ENCODE assay signal across 1 cellular context in genomic region chr2:27072950-27073349, GRCh38.
TF ChIP-seq lines count a peak whose summit lies in the region.

No MANE protein-coding gene starts in this region.

TF ChIP-seq in K562, 482 proteins besides CTCF, POLR2A, EP300 and RAD21:
- TF ChIP-seq MYC (IDR thresholded peaks at IDR 0.05; ENCODE audit: low read depth, low read length) (no peak), MYC (CRISPR knock-in tag; IDR thresholded peaks at IDR 0.05; ENCODE audit: borderline replicate concordance, low read depth) (no peak), SREBF1 (IDR thresholded peaks at IDR 0.05; ENCODE audit: borderline replicate concordance, low read depth, low read length) (no peak), HSF4 (CRISPR knock-in tag; IDR thresholded peaks at IDR 0.05; ENCODE audit: borderline replicate concordance) (no peak), SIX5 (IDR thresholded peaks at IDR 0.05; ENCODE audit: borderline replicate concordance in 1 of 2, insufficient read depth in 1 of 2, low read depth in 1 of 2, low read length in 2 of 2) (no peak), TCF15 (CRISPR knock-in tag; IDR thresholded peaks at IDR 0.05) (no peak), DLX4 (CRISPR knock-in tag; IDR thresholded peaks at IDR 0.05) (no peak), RBM39 (optimal IDR thresholded peaks at IDR 0.05; ENCODE audit: low read depth, low read length) (no peak), ZNF224 (CRISPR knock-in tag; IDR thresholded peaks at IDR 0.05) (no peak), ZNF318 (IDR thresholded peaks at IDR 0.05; ENCODE audit: borderline replicate concordance in 1 of 2, low read depth in 1 of 2) (no peak)
- TF ChIP-seq, protein P1, sequence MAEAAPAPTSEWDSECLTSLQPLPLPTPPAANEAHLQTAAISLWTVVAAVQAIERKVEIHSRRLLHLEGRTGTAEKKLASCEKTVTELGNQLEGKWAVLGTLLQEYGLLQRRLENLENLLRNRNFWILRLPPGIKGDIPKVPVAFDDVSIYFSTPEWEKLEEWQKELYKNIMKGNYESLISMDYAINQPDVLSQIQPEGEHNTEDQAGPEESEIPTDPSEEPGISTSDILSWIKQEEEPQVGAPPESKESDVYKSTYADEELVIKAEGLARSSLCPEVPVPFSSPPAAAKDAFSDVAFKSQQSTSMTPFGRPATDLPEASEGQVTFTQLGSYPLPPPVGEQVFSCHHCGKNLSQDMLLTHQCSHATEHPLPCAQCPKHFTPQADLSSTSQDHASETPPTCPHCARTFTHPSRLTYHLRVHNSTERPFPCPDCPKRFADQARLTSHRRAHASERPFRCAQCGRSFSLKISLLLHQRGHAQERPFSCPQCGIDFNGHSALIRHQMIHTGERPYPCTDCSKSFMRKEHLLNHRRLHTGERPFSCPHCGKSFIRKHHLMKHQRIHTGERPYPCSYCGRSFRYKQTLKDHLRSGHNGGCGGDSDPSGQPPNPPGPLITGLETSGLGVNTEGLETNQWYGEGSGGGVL (CRISPR knock-in tag; IDR thresholded peaks at IDR 0.05) = no peak
- TF ChIP-seq, protein P2, sequence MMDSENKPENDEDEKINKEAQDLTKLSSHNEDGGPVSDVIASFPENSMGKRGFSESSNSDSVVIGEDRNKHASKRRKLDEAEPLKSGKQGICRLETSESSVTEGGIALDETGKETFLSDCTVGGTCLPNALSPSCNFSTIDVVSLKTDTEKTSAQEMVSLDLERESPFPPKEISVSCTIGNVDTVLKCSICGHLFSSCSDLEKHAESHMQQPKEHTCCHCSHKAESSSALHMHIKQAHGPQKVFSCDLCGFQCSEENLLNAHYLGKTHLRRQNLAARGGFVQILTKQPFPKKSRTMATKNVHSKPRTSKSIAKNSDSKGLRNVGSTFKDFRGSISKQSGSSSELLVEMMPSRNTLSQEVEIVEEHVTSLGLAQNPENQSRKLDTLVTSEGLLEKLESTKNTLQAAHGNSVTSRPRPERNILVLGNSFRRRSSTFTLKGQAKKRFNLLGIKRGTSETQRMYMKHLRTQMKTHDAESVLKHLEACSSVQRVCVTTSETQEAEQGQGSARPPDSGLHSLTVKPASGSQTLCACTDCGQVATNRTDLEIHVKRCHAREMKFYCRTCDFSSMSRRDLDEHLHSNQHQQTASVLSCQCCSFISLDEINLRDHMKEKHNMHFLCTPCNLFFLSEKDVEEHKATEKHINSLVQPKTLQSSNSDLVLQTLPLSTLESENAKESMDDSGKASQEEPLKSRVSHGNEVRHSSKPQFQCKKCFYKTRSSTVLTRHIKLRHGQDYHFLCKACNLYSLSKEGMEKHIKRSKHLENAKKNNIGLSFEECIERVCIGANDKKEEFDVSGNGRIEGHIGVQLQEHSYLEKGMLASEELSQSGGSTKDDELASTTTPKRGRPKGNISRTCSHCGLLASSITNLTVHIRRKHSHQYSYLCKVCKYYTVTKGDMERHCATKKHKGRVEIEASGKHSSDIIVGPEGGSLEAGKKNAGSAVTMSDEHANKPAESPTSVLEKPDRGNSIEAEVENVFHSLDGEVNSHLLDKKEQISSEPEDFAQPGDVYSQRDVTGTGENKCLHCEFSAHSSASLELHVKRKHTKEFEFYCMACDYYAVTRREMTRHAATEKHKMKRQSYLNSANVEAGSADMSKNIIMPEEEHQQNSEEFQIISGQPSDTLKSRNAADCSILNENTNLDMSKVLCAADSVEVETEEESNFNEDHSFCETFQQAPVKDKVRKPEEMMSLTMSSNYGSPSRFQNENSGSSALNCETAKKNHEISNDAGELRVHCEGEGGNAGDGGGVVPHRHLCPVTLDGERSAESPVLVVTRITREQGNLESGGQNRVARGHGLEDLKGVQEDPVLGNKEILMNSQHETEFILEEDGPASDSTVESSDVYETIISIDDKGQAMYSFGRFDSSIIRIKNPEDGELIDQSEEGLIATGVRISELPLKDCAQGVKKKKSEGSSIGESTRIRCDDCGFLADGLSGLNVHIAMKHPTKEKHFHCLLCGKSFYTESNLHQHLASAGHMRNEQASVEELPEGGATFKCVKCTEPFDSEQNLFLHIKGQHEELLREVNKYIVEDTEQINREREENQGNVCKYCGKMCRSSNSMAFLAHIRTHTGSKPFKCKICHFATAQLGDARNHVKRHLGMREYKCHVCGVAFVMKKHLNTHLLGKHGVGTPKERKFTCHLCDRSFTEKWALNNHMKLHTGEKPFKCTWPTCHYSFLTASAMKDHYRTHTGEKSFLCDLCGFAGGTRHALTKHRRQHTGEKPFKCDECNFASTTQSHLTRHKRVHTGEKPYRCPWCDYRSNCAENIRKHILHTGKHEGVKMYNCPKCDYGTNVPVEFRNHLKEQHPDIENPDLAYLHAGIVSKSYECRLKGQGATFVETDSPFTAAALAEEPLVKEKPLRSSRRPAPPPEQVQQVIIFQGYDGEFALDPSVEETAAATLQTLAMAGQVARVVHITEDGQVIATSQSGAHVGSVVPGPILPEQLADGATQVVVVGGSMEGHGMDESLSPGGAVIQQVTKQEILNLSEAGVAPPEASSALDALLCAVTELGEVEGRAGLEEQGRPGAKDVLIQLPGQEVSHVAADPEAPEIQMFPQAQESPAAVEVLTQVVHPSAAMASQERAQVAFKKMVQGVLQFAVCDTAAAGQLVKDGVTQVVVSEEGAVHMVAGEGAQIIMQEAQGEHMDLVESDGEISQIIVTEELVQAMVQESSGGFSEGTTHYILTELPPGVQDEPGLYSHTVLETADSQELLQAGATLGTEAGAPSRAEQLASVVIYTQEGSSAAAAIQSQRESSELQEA (IDR thresholded peaks at IDR 0.05; ENCODE audit: low read depth) = no peak
- TF ChIP-seq, protein P3, sequence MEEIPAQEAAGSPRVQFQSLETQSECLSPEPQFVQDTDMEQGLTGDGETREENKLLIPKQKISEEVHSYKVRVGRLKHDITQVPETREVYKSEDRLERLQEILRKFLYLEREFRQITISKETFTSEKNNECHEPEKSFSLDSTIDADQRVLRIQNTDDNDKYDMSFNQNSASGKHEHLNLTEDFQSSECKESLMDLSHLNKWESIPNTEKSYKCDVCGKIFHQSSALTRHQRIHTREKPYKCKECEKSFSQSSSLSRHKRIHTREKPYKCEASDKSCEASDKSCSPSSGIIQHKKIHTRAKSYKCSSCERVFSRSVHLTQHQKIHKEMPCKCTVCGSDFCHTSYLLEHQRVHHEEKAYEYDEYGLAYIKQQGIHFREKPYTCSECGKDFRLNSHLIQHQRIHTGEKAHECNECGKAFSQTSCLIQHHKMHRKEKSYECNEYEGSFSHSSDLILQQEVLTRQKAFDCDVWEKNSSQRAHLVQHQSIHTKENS (CRISPR knock-in tag; IDR thresholded peaks at IDR 0.05) = no peak
